ENCODE assay signal across 9 cellular contexts in the genomic region with DNA sequence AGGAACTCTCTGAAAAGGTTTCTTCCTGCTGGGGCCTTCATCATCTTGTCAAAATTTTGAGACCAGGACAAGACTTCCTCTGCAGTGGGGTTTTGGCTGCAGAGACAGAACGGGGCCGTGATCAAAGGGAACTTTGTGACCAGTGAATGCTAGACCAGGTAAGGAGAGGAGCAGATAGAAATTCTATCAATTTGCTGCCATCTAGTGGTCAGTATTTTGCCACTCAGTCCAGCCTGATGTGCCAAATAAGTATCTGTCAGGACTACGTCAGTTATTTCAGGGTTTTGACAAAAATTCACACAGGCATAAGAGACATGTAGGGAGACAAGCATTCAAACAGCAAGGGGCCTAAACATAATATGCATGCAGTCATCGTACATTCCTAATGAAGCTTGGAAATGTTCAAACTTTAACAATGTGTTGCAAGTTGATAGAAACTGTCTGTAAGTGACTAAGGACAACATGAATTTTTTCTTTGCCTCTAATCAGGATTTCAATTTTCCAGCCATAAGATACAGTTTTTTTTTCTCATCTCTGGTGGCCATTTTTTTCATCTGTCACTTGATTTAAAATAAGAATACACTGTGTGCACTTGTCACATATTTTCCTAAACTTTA. TPM values are rescaled to one million over a fixed set of nuclear protein-coding genes. Genes with fewer than 3 reads are reported as not detected.
A peak's percentile ranks its signal among the peaks of the same experiment; 100 is the strongest.
DNase-seq lines count a peak whose midpoint lies in the region; ATAC-seq, FAIRE-seq and TF ChIP-seq lines count a peak whose summit lies in the region.
"Had no signal": no experiment of that assay in that cellular context is flagged by ENCODE, and none has a peak within 500 bp of the region (broad histone marks: within the 10 kb centered on the region; RNA-seq: fewer than 3 reads in every experiment).

No MANE protein-coding gene starts in this region.

- H3K36me3 Mint-ChIP-seq in CD14-positive monocyte: no peaks in the 10 kb centered on the region
- H3K36me3 Mint-ChIP-seq in stimulated activated memory B cell treated with anti-CD40 and anti-IgM and Interleukin-4, amounts not matched to agents 10 μg/mL and 1 μg/mL and 100 μg/mL, for 72 hours: no peaks in the 10 kb centered on the region

- peak; percentile 99 for ATAC-seq in GM18868 (IDR thresholded peaks at IDR 0.05; ENCODE audit: unreplicated experiment)
- ATAC-seq in HG02973 (IDR thresholded peaks at IDR 0.05; ENCODE audit: unreplicated experiment): peak; percentile 97
- peak; percentile 81 for ATAC-seq in stimulated activated memory B cell treated with anti-CD40 and anti-IgM and Interleukin-4, amounts not matched to agents 10 μg/mL and 1 μg/mL and 100 μg/mL, for 72 hours

- peak; percentile 82 for TF ChIP-seq CTCF in CD14-positive monocyte (IDR thresholded peaks at IDR 0.05)

- peaks cover 0 to 3% (median 1%) of the 10 kb centered on the region in 3 donors for H3K27me3 Mint-ChIP-seq in CD14-positive monocyte (ENCODE audit: low read depth in 3 of 3)
- peaks cover 15% of the 10 kb centered on the region for H3K27me3 Mint-ChIP-seq in stimulated activated memory B cell treated with anti-CD40 and anti-IgM and Interleukin-4, amounts not matched to agents 10 μg/mL and 1 μg/mL and 100 μg/mL, for 72 hours

- DNase-seq in CD14-positive monocyte (ENCODE audit: low spot score) (no peak), NCI-H1694 (lab: John Stamatoyannopoulos, UW) (peak; percentile 73), cerebellum (ENCODE audit: low spot score) (peak; percentile 53), kidney tubule cell (ENCODE audit: low spot score) (peak; percentile 66)

- no peaks in the 10 kb centered on the region for H3K4me1 Mint-ChIP-seq in CD14-positive monocyte
- peaks cover 5% of the 10 kb centered on the region for H3K4me1 Mint-ChIP-seq in stimulated activated memory B cell treated with anti-CD40 and anti-IgM and Interleukin-4, amounts not matched to agents 10 μg/mL and 1 μg/mL and 100 μg/mL, for 72 hours

- H3K27ac Mint-ChIP-seq in CD14-positive monocyte: no peak overlapping the region
- no peak overlapping the region for H3K27ac Mint-ChIP-seq in stimulated activated memory B cell treated with anti-CD40 and anti-IgM and Interleukin-4, amounts not matched to agents 10 μg/mL and 1 μg/mL and 100 μg/mL, for 72 hours
- H3K27ac Mint-ChIP-seq: T-helper 1 cell treated with Interleukin-12 subunit alpha and Interleukin-12 subunit beta and Interleukin-4 antibody, amounts not matched to agents 30 μg/mL and 1 μg/mL, for 36 hours had no signal

- FAIRE-seq in TTC549 (lab: Jason Lieb, UNC): peak; percentile 20

- peaks cover 0 to under 1% (median 0%) of the 10 kb centered on the region in 7 donors for H3K9me3 Mint-ChIP-seq in CD14-positive monocyte
- H3K9me3 Mint-ChIP-seq in stimulated activated memory B cell treated with anti-CD40 and anti-IgM and Interleukin-4, amounts not matched to agents 10 μg/mL and 1 μg/mL and 100 μg/mL, for 72 hours: no peaks in the 10 kb centered on the region
- H3K9me3 Mint-ChIP-seq: T-helper 1 cell treated with Interleukin-12 subunit alpha and Interleukin-12 subunit beta and Interleukin-4 antibody, amounts not matched to agents 30 μg/mL and 1 μg/mL, for 36 hours had no signal

- H3K4me3 Mint-ChIP-seq in CD14-positive monocyte: no peak overlapping the region
- no peak overlapping the region for H3K4me3 Mint-ChIP-seq in stimulated activated memory B cell treated with anti-CD40 and anti-IgM and Interleukin-4, amounts not matched to agents 10 μg/mL and 1 μg/mL and 100 μg/mL, for 72 hours
- H3K4me3 Mint-ChIP-seq: T-helper 1 cell treated with Interleukin-12 subunit alpha and Interleukin-12 subunit beta and Interleukin-4 antibody, amounts not matched to agents 30 μg/mL and 1 μg/mL, for 36 hours had no signal

- intact Hi-C loops in CD14-positive monocyte (cut with micrococcal nuclease): loop anchor here (5.0 kb wide), 2 partner anchors 157 to 162 kb away; no protein-coding TSS in a partner anchor

RNA-seq across cellular contexts. Expression of gene MTRF1L, which starts 22.0 kb away (rescaled TPM):
- 10 to 100 TPM; 10.8 to 12.8 TPM for polyA plus RNA-seq in CD14-positive monocyte
- 21.7 TPM for total RNA-seq in cerebellum

RNA-seq across cellular contexts. Expression of gene FBXO5, which starts 41.7 kb away (rescaled TPM):
- 1 to 10 TPM; 1.3 to 1.9 TPM for polyA plus RNA-seq in CD14-positive monocyte
- total RNA-seq in cerebellum: 16.1 TPM
